ENCODE assay signal across 21 cellular contexts in the genomic region with DNA sequence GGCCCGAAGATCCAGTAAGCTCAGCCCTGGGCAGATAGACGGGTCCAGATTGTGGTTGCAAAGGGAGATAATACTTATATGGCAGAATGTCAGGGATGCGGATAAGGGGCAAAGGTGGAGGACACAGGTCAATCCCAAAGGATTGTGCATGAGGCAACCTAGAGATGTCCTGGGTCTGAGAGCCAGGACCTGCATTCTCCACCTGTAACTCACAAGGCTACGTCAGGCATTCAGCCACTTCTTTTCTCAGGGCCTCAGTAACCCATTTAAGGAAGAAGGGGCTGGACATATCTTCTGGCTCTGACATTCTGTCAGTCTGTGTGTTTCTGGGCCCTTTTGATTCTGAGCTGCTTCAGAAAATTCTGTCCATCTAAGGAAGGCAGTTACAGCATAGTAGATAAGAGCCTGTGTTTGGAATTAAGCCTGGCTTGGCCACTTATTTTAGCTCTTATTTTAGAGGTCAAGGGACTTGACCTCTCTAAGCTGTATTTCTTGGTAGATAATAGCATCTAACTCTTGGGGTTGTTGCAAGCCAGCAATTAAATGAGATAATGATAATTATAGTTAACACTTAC.
"Had no signal": no experiment of that assay in that cellular context is flagged by ENCODE, and none has a peak within 500 bp of the region (broad histone marks: within the 10 kb centered on the region; RNA-seq: fewer than 3 reads in every experiment).

No MANE protein-coding gene starts in this region.

- DNase-seq: cortex of kidney; effector memory CD4-positive, alpha-beta T cell; gastrocnemius medialis; heart right ventricle; left ventricle myocardium inferior; mesendoderm; naive thymus-derived CD4-positive, alpha-beta T cell; nephron progenitor cell; psoas muscle; retina; right lobe of liver; stimulated activated CD4-positive, alpha-beta T cell treated with anti-CD3 and anti-CD28 coated beads, Interleukin-4, amount 100 ng/mL, for 1 hour; stimulated activated CD8-positive, alpha-beta memory T cell treated with anti-CD3 and anti-CD28 coated beads, Interleukin-4, amount 100 ng/mL, for 48 hours; stimulated activated naive CD8-positive, alpha-beta T cell treated with anti-CD3 and anti-CD28 coated beads, Interleukin-15, Interleukin-2, amounts not matched to agents 100 U/mL and 50 U/mL, for 24 hours had no signal

- H3K4me3 ChIP-seq: gastrocnemius medialis, heart right ventricle, left ventricle myocardium inferior, psoas muscle, right lobe of liver, suprapubic skin, tibial nerve had no signal

- H3K4me1 ChIP-seq: gastrocnemius medialis, heart right ventricle, left ventricle myocardium inferior, psoas muscle, right lobe of liver, suprapubic skin, tibial nerve had no signal

- FAIRE-seq: endometrium, keratinocyte had no signal

- H3K27ac ChIP-seq: gastrocnemius medialis, left ventricle myocardium inferior, neutrophil, psoas muscle, right lobe of liver, suprapubic skin, tibial nerve had no signal

- H3K9me3 ChIP-seq: gastrocnemius medialis, neutrophil, psoas muscle, right lobe of liver, suprapubic skin had no signal

- H3K27me3 ChIP-seq: gastrocnemius medialis, neutrophil, right lobe of liver, suprapubic skin, tibial nerve had no signal

- ATAC-seq: esophagus mucosa; gastrocnemius medialis; heart right ventricle; naive thymus-derived CD4-positive, alpha-beta T cell; psoas muscle; right lobe of liver; stimulated activated effector memory CD8-positive, alpha-beta T cell treated with anti-CD3 and anti-CD28 coated beads, Interleukin-12 subunit alpha, Interleukin-12 subunit beta, amount 100 ng/mL, for 72 hours; stimulated activated naive CD8-positive, alpha-beta T cell treated with anti-CD3 and anti-CD28 coated beads, Interleukin-15, Interleukin-2, amounts not matched to agents 100 U/mL and 50 U/mL, for 24 hours had no signal

- H3K36me3 ChIP-seq: gastrocnemius medialis, heart right ventricle, left ventricle myocardium inferior, neutrophil, right lobe of liver, suprapubic skin, tibial nerve had no signal
